Comparison of ENCODE assay signal across 8 cellular contexts in genomic region chr10:71965623-71966022, GRCh38. TPM values are rescaled to one million over a fixed set of nuclear protein-coding genes. Genes with fewer than 3 reads are reported as not detected.
A peak's percentile ranks its signal among the peaks of the same experiment; 100 is the strongest.
DNase-seq lines count a peak whose midpoint lies in the region; ATAC-seq and TF ChIP-seq lines count a peak whose summit lies in the region.

No MANE protein-coding gene starts in this region.

- H3K4me1 Mint-ChIP-seq in Caco-2 (ENCODE audit: low read depth, unreplicated experiment) = peaks cover 62% of the 10 kb centered on the region
- peaks cover 7% of the 10 kb centered on the region for H3K4me1 Mint-ChIP-seq in activated CD4-positive, alpha-beta memory T cell treated with anti-CD3 and anti-CD28 coated beads, Interleukin-2, amount 10 ng/mL, durations not matched to agents 7 days and 5 days

- H3K36me3 ChIP-seq in Caco-2 (ENCODE audit: control insufficient read depth, insufficient read depth, low read length) = no peaks in the 10 kb centered on the region
- H3K36me3 ChIP-seq in heart left ventricle = peaks cover 0 to 2% (median 0%) of the 10 kb centered on the region in 9 donors
- no peaks in the 10 kb centered on the region for H3K36me3 ChIP-seq in psoas muscle (ENCODE audit: insufficient read depth in 1 of 2, low read depth in 1 of 2)
- no peaks in the 10 kb centered on the region for H3K36me3 ChIP-seq in mucosa of descending colon (ENCODE audit: low read depth)

- 15 to 49% (median 19%) methylated on average over 4 of the region's 4 CpGs for WGBS in heart left ventricle, 4 donors
- WGBS in psoas muscle, 3 donors = 33 to 63% (median 37%) methylated on average over 4 of the region's 4 CpGs

- H3K27ac Mint-ChIP-seq in Caco-2 (ENCODE audit: unreplicated experiment) = peak overlapping the region; percentile 96
- H3K27ac Mint-ChIP-seq in activated CD4-positive, alpha-beta memory T cell treated with anti-CD3 and anti-CD28 coated beads, Interleukin-2, amount 10 ng/mL, durations not matched to agents 7 days and 5 days = no peak overlapping the region

- peak overlapping the region; percentile 99 for H3K4me3 Mint-ChIP-seq in Caco-2 (ENCODE audit: unreplicated experiment)
- H3K4me3 Mint-ChIP-seq in activated CD4-positive, alpha-beta memory T cell treated with anti-CD3 and anti-CD28 coated beads, Interleukin-2, amount 10 ng/mL, durations not matched to agents 7 days and 5 days = peak overlapping the region; percentile 42

- CTCF ChIA-PET in Caco-2 (lab: Charles Lee) = no interaction called here
- CTCF ChIA-PET in activated CD4-positive, alpha-beta memory T cell treated with anti-CD3 and anti-CD28 coated beads, Interleukin-2, amount 10 ng/mL, durations not matched to agents 7 days and 5 days (lab: Charles Lee) = no interaction called here

- H3K27me3 Mint-ChIP-seq in Caco-2 (ENCODE audit: insufficient read depth, unreplicated experiment) = no peaks in the 10 kb centered on the region
- peaks cover 60% of the 10 kb centered on the region for H3K27me3 Mint-ChIP-seq in activated CD4-positive, alpha-beta memory T cell treated with anti-CD3 and anti-CD28 coated beads, Interleukin-2, amount 10 ng/mL, durations not matched to agents 7 days and 5 days

- no peak for DNase-seq in Caco-2
- no peak for DNase-seq in activated CD4-positive, alpha-beta memory T cell treated with anti-CD3 and anti-CD28 coated beads, Interleukin-2, amount 10 ng/mL, durations not matched to agents 7 days and 5 days
- no peak for DNase-seq in heart left ventricle
- DNase-seq in psoas muscle = no peak
- DNase-seq in stimulated activated CD4-positive, alpha-beta T cell treated with anti-CD3 and anti-CD28 coated beads, Interleukin-2, amount 100 ng/mL, for 48 hours = no peak
- no peak for DNase-seq in mucosa of descending colon
- no peak for DNase-seq in middle frontal gyrus (ENCODE audit: extremely low spot score, low spot score)

- no peaks in the 10 kb centered on the region for H3K9me3 ChIP-seq in Caco-2
- H3K9me3 ChIP-seq in heart left ventricle = no peaks in the 10 kb centered on the region
- H3K9me3 ChIP-seq in psoas muscle = no peaks in the 10 kb centered on the region
- no peaks in the 10 kb centered on the region for H3K9me3 ChIP-seq in mucosa of descending colon

- intact Hi-C loops in Caco-2 (cut with micrococcal nuclease; ENCODE audit: unreplicated experiment) = no loop called here
- intact Hi-C loops in heart left ventricle (cut with DNase I) = loop anchor here in 3 of 10 donors (2.0 to 5.0 kb wide), 3 partner anchors 42 to 251 kb away; partner anchors contain the start of genes ANAPC16 (in 1 of the 3) and ASCC1 (in 1 of the 3)
- intact Hi-C loops in psoas muscle (cut with DNase I) = loop anchor here in 1 of 2 donors (2.0 kb wide), 1 partner anchor 43 kb away; no protein-coding TSS in a partner anchor
- intact Hi-C loops in mucosa of descending colon (cut with DNase I, micrococcal nuclease) = no loop called here

- H3K27me3 ChIP-seq in Caco-2 (replicated peaks; ENCODE audit: control insufficient read depth, insufficient read depth, low read length) (no peaks in the 10 kb centered on the region), heart left ventricle (peaks cover 0 to 23% (median 0%) of the 10 kb centered on the region in 9 donors), psoas muscle (ENCODE audit: insufficient read depth in 3 of 3, low read length in 2 of 3) (no peaks in the 10 kb centered on the region)

- H3K27ac ChIP-seq in heart left ventricle = peak overlapping the region; percentile 91 to 99 (median 98)
- H3K27ac ChIP-seq in psoas muscle = peak overlapping the region; percentile 99

- no peak for TF ChIP-seq CTCF in Caco-2 (IDR thresholded peaks at IDR 0.05; ENCODE audit: insufficient read depth in 1 of 2, low read depth in 1 of 2, low read length in 1 of 2, severe bottlenecking in 1 of 2, unreplicated experiment in 1 of 2)
- TF ChIP-seq CTCF in heart left ventricle (IDR thresholded peaks at IDR 0.05) = no peak
- no peak for TF ChIP-seq CTCF in psoas muscle (IDR thresholded peaks at IDR 0.05)
- TF ChIP-seq CTCF in mucosa of descending colon (IDR thresholded peaks at IDR 0.05) = no peak

- H3K36me3 Mint-ChIP-seq in Caco-2 (ENCODE audit: insufficient read depth, unreplicated experiment) = peaks cover 45% of the 10 kb centered on the region
- no peaks in the 10 kb centered on the region for H3K36me3 Mint-ChIP-seq in activated CD4-positive, alpha-beta memory T cell treated with anti-CD3 and anti-CD28 coated beads, Interleukin-2, amount 10 ng/mL, durations not matched to agents 7 days and 5 days (ENCODE audit: low read depth)

- TF ChIP-seq POLR2A in heart left ventricle (IDR thresholded peaks at IDR 0.05) = no peak

- H3K4me3 ChIP-seq in Caco-2 (ENCODE audit: low read depth, low read length) (peak overlapping the region; percentile 84), heart left ventricle (peak overlapping the region; percentile 62 to 97 (median 78)), psoas muscle (peak overlapping the region; percentile 84), mucosa of descending colon (no peak overlapping the region)

- peaks cover 69% of the 10 kb centered on the region for H3K4me1 ChIP-seq in Caco-2
- peaks cover 8 to 67% (median 46%) of the 10 kb centered on the region in 12 donors for H3K4me1 ChIP-seq in heart left ventricle
- peaks cover 21% of the 10 kb centered on the region for H3K4me1 ChIP-seq in psoas muscle
- peaks cover 4% of the 10 kb centered on the region for H3K4me1 ChIP-seq in mucosa of descending colon (ENCODE audit: low read depth)

- POLR2A ChIA-PET in Caco-2 (lab: Charles Lee) = interaction anchor here (0.7 kb wide), 1 partner anchor 70 kb away, joined by 3 read pairs; no protein-coding TSS in a partner anchor
- POLR2A ChIA-PET in activated CD4-positive, alpha-beta memory T cell treated with anti-CD3 and anti-CD28 coated beads, Interleukin-2, amount 10 ng/mL, durations not matched to agents 7 days and 5 days (lab: Charles Lee) = no interaction called here

- ATAC-seq in heart left ventricle = no peak
- no peak for ATAC-seq in psoas muscle
- ATAC-seq in GM21447 (IDR thresholded peaks at IDR 0.05; ENCODE audit: unreplicated experiment) = no peak
- ATAC-seq in mucosa of descending colon = no peak

- BruUV-seq in Caco-2 (replicated peaks; lab: Mats Ljungman, UMichigan) = no TSS peak

- no peaks in the 10 kb centered on the region for H3K9me3 Mint-ChIP-seq in Caco-2 (ENCODE audit: unreplicated experiment)
- no peaks in the 10 kb centered on the region for H3K9me3 Mint-ChIP-seq in activated CD4-positive, alpha-beta memory T cell treated with anti-CD3 and anti-CD28 coated beads, Interleukin-2, amount 10 ng/mL, durations not matched to agents 7 days and 5 days

RNA-seq across cellular contexts. Expression of gene CHST3, which starts 1.4 kb away (rescaled TPM):
- 40.9 and 46.0 TPM in 2 replicates for total RNA-seq in Caco-2 (2022)
- total RNA-seq in activated CD4-positive, alpha-beta memory T cell treated with anti-CD3 and anti-CD28 coated beads, Interleukin-2, amount 10 ng/mL, durations not matched to agents 7 days and 5 days = under 1 TPM; 0.03 to 0.05 TPM
- total RNA-seq in heart left ventricle = 10 to 100 TPM; 12.0 to 51.3 (median 25.0) TPM
- polyA plus RNA-seq in heart left ventricle = 10 to 100 TPM in 1 of 2 donors, 1 to 10 TPM in 1; 8.1 to 30.4 TPM
- 10 to 100 TPM; 10.6 to 44.0 (median 16.6) TPM for total RNA-seq in psoas muscle
- 10 to 100 TPM in 1 of 3 donors, 1 to 10 TPM in 2; 3.3 to 12.1 (median 8.2) TPM for polyA plus RNA-seq in psoas muscle
- total RNA-seq in mucosa of descending colon = 10 to 100 TPM in 1 of 3 donors, 1 to 10 TPM in 2; 1.1 to 15.7 (median 3.1) TPM
